In the genomic region with DNA sequence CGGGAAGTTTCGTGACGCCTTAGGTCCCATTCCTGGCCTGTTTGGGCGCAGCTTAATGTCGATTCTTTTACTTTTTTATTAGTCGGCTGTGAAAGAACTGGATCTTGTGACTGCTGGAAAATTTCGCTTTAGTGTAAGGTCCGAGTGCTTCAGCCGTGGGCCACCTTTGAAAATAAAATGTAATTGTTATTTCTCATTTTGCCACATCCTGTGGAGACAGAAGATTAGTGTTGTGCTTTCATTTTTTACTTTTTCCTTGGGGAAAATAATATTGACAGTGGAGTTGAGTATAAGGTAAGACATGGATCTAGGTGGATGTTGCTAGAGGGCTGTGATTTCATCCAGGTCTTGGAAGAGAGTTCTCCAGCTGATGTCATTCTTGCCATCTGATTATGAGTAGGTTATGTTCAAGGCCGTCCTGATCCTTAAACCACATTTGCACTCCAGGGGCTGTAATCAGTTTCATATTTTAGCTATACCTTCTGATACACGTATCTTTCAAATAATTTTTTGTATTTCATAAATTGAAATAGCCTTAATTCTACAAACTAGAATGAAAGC, we compare ENCODE assay signal across 8 cellular contexts. TPM values are rescaled to one million over a fixed set of nuclear protein-coding genes. Genes with fewer than 3 reads are reported as not detected.
A peak's percentile ranks its signal among the peaks of the same experiment; 100 is the strongest.
DNase-seq lines count a peak whose midpoint lies in the region; ATAC-seq and FAIRE-seq lines count a peak whose summit lies in the region.

No MANE protein-coding gene starts in this region.

- H3K9me3 ChIP-seq in subcutaneous abdominal adipose tissue (ENCODE audit: control insufficient read depth in 5 of 5, low read length in 5 of 5), result no peaks in the 10 kb centered on the region

- peaks cover 3 to 43% (median 30%) of the 10 kb centered on the region in 5 donors for H3K4me1 ChIP-seq in subcutaneous abdominal adipose tissue (ENCODE audit: control insufficient read depth in 5 of 5, insufficient read depth in 5 of 5, low read length in 5 of 5)

- H3K27ac ChIP-seq in subcutaneous abdominal adipose tissue (ENCODE audit: low read depth, low read length), result peak overlapping the region; percentile 90

- no peak for ATAC-seq in activated T-cell treated with anti-CD3 and anti-CD28 coated beads, Interleukin-2, amount 50 U/mL, for 4 hours
- no peak for ATAC-seq in GM19463 (IDR thresholded peaks at IDR 0.05; ENCODE audit: unreplicated experiment)

- peaks cover 11% of the 10 kb centered on the region for H3K36me3 Mint-ChIP-seq in activated T-cell treated with anti-CD3 and anti-CD28 coated beads, Interleukin-2, amount 50 U/mL, for 4 hours (ENCODE audit: insufficient read depth)

- no peaks in the 10 kb centered on the region for H3K27me3 Mint-ChIP-seq in activated T-cell treated with anti-CD3 and anti-CD28 coated beads, Interleukin-2, amount 50 U/mL, for 4 hours (ENCODE audit: low read depth)

- peaks cover 58% of the 10 kb centered on the region for H3K4me1 Mint-ChIP-seq in activated T-cell treated with anti-CD3 and anti-CD28 coated beads, Interleukin-2, amount 50 U/mL, for 4 hours (ENCODE audit: low read depth)

- H3K4me3 Mint-ChIP-seq in activated T-cell treated with anti-CD3 and anti-CD28 coated beads, Interleukin-2, amount 50 U/mL, for 4 hours, result peak overlapping the region; percentile 100

- peak overlapping the region; percentile 86 to 99 (median 90) for H3K4me3 ChIP-seq in subcutaneous abdominal adipose tissue (ENCODE audit: low read depth in 1 of 5, low read length in 5 of 5)

- H3K27me3 ChIP-seq in subcutaneous abdominal adipose tissue (ENCODE audit: control insufficient read depth in 5 of 5, insufficient read depth in 4 of 5, low read length in 5 of 5), result no peaks in the 10 kb centered on the region

- DNase-seq in activated T-cell treated with anti-CD3 and anti-CD28 coated beads, Interleukin-2, amount 50 U/mL, for 4 hours, result no peak
- DNase-seq in activated T-cell treated with anti-CD3 and anti-CD28 coated beads, Interleukin-2, amount 50 U/mL, for 48 hours, result no peak
- DNase-seq in amniotic epithelial cell (ENCODE audit: low read depth) (peak; percentile 67), NCI-H1048 (lab: John Stamatoyannopoulos, UW) (no peak), NCI-H510A treated with DMSO at 0.1 percent for 48 hours (lab: John Stamatoyannopoulos, UW) (no peak)

- peak; percentile 84 for FAIRE-seq in islet of Langerhans (lab: Jason Lieb, UNC)

- H3K36me3 ChIP-seq in subcutaneous abdominal adipose tissue (ENCODE audit: control insufficient read depth in 5 of 5, insufficient read depth in 5 of 5, low read length in 5 of 5), result peaks cover 0 to under 1% (median 0%) of the 10 kb centered on the region in 5 donors

- H3K9me3 Mint-ChIP-seq in activated T-cell treated with anti-CD3 and anti-CD28 coated beads, Interleukin-2, amount 50 U/mL, for 4 hours, result no peaks in the 10 kb centered on the region

- peak overlapping the region; percentile 74 to 97 (median 94) for H3K9ac ChIP-seq in subcutaneous abdominal adipose tissue (ENCODE audit: low read length in 5 of 5)

RNA-seq across cellular contexts. Expression of a gene that starts 0.9 kb away (rescaled TPM):
- 10 to 100 TPM; 57.7 to 63.2 (median 63.0) TPM for total RNA-seq in activated T-cell treated with anti-CD3 and anti-CD28 coated beads, Interleukin-2, amount 50 U/mL, for 4 hours
